In genomic region chr20:290081-290831, GRCh38 we compare ENCODE assay signal across 1 cellular context.
TF ChIP-seq lines count a peak whose summit lies in the region.

A gene with protein sequence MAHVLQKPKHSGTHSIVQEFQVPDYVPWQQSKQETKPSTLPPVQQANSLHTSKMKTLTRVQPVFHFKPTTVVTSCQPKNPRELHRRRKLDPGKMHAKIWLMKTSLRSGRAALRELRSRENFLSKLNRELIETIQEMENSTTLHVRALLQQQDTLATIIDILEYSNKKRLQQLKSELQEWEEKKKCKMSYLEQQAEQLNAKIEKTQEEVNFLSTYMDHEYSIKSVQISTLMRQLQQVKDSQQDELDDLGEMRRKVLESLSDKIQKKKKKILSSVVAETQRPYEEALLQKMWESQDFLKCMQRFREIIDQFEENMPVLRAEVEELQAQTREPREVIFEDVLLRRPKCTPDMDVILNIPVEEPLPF (minus strand): TSS chr20:290750. CDS start chr20:290610, 140 bp downstream.

TF ChIP-seq in HepG2, 621 proteins besides CTCF, POLR2A, EP300 and RAD21 (continued from another document and continues in another):
- TF ChIP-seq, protein P1, sequence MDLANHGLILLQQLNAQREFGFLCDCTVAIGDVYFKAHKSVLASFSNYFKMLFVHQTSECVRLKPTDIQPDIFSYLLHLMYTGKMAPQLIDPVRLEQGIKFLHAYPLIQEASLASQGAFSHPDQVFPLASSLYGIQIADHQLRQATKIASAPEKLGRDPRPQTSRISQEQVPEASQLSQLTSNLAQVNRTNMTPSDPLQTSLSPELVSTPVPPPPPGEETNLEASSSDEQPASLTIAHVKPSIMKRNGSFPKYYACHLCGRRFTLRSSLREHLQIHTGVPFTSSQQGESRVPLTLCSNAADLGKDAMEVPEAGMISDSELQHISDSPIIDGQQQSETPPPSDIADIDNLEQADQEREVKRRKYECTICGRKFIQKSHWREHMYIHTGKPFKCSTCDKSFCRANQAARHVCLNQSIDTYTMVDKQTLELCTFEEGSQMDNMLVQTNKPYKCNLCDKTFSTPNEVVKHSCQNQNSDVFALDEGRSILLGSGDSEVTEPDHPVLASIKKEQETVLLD (CRISPR knock-in tag; IDR thresholded peaks at IDR 0.05; ENCODE audit: low read depth) = no peak
- no peak for TF ChIP-seq MEIS2 (CRISPR knock-in tag; IDR thresholded peaks at IDR 0.05)
- no peak for TF ChIP-seq HES4 (CRISPR knock-in tag; IDR thresholded peaks at IDR 0.05; ENCODE audit: borderline replicate concordance)
- peak; percentile 48; the same call in 1 of the 2 replicates for TF ChIP-seq ZNF678 (CRISPR knock-in tag; IDR thresholded peaks at IDR 0.05)
- TF ChIP-seq ZNF136 (CRISPR knock-in tag; IDR thresholded peaks at IDR 0.05; ENCODE audit: low read depth) = peak; percentile 69
- TF ChIP-seq ZNF44 (CRISPR knock-in tag; IDR thresholded peaks at IDR 0.05) = no peak
- TF ChIP-seq RAD51 (IDR thresholded peaks at IDR 0.05; ENCODE audit: borderline replicate concordance) = no peak
- TF ChIP-seq ZNF234 (CRISPR knock-in tag; conservative IDR thresholded peaks at IDR 0.05) = no peak
- no peak for TF ChIP-seq TP53 (CRISPR knock-in tag; conservative IDR thresholded peaks at IDR 0.05)
- TF ChIP-seq WIZ (CRISPR knock-in tag; IDR thresholded peaks at IDR 0.05) = 0 out of 2 replicates have a peak, but pooled peaks have one; percentile 47
- TF ChIP-seq, protein P2, sequence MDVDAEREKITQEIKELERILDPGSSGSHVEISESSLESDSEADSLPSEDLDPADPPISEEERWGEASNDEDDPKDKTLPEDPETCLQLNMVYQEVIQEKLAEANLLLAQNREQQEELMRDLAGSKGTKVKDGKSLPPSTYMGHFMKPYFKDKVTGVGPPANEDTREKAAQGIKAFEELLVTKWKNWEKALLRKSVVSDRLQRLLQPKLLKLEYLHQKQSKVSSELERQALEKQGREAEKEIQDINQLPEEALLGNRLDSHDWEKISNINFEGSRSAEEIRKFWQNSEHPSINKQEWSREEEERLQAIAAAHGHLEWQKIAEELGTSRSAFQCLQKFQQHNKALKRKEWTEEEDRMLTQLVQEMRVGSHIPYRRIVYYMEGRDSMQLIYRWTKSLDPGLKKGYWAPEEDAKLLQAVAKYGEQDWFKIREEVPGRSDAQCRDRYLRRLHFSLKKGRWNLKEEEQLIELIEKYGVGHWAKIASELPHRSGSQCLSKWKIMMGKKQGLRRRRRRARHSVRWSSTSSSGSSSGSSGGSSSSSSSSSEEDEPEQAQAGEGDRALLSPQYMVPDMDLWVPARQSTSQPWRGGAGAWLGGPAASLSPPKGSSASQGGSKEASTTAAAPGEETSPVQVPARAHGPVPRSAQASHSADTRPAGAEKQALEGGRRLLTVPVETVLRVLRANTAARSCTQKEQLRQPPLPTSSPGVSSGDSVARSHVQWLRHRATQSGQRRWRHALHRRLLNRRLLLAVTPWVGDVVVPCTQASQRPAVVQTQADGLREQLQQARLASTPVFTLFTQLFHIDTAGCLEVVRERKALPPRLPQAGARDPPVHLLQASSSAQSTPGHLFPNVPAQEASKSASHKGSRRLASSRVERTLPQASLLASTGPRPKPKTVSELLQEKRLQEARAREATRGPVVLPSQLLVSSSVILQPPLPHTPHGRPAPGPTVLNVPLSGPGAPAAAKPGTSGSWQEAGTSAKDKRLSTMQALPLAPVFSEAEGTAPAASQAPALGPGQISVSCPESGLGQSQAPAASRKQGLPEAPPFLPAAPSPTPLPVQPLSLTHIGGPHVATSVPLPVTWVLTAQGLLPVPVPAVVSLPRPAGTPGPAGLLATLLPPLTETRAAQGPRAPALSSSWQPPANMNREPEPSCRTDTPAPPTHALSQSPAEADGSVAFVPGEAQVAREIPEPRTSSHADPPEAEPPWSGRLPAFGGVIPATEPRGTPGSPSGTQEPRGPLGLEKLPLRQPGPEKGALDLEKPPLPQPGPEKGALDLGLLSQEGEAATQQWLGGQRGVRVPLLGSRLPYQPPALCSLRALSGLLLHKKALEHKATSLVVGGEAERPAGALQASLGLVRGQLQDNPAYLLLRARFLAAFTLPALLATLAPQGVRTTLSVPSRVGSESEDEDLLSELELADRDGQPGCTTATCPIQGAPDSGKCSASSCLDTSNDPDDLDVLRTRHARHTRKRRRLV (CRISPR knock-in tag; IDR thresholded peaks at IDR 0.05) = no peak; the same call in 1 of the 2 replicates
- 0 out of 2 replicates have a peak, but pooled peaks have one; percentile 24 for TF ChIP-seq THRA (CRISPR knock-in tag; IDR thresholded peaks at IDR 0.05; ENCODE audit: borderline replicate concordance)
- TF ChIP-seq, protein P3, sequence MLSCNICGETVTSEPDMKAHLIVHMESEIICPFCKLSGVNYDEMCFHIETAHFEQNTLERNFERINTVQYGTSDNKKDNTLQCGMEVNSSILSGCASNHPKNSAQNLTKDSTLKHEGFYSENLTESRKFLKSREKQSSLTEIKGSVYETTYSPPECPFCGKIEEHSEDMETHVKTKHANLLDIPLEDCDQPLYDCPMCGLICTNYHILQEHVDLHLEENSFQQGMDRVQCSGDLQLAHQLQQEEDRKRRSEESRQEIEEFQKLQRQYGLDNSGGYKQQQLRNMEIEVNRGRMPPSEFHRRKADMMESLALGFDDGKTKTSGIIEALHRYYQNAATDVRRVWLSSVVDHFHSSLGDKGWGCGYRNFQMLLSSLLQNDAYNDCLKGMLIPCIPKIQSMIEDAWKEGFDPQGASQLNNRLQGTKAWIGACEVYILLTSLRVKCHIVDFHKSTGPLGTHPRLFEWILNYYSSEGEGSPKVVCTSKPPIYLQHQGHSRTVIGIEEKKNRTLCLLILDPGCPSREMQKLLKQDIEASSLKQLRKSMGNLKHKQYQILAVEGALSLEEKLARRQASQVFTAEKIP (CRISPR knock-in tag; IDR thresholded peaks at IDR 0.05; ENCODE audit: borderline replicate concordance) = no peak
- TF ChIP-seq ZNF333 (CRISPR knock-in tag; IDR thresholded peaks at IDR 0.05; ENCODE audit: borderline replicate concordance) = peak; percentile 89
- no peak for TF ChIP-seq ZNF17 (CRISPR knock-in tag; IDR thresholded peaks at IDR 0.05)
- no peak for TF ChIP-seq ZNF615 (CRISPR knock-in tag; IDR thresholded peaks at IDR 0.05; ENCODE audit: borderline replicate concordance)
- TF ChIP-seq, protein P4, sequence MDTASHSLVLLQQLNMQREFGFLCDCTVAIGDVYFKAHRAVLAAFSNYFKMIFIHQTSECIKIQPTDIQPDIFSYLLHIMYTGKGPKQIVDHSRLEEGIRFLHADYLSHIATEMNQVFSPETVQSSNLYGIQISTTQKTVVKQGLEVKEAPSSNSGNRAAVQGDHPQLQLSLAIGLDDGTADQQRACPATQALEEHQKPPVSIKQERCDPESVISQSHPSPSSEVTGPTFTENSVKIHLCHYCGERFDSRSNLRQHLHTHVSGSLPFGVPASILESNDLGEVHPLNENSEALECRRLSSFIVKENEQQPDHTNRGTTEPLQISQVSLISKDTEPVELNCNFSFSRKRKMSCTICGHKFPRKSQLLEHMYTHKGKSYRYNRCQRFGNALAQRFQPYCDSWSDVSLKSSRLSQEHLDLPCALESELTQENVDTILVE (CRISPR knock-in tag; IDR thresholded peaks at IDR 0.05) = no peak
- TF ChIP-seq, protein P5, sequence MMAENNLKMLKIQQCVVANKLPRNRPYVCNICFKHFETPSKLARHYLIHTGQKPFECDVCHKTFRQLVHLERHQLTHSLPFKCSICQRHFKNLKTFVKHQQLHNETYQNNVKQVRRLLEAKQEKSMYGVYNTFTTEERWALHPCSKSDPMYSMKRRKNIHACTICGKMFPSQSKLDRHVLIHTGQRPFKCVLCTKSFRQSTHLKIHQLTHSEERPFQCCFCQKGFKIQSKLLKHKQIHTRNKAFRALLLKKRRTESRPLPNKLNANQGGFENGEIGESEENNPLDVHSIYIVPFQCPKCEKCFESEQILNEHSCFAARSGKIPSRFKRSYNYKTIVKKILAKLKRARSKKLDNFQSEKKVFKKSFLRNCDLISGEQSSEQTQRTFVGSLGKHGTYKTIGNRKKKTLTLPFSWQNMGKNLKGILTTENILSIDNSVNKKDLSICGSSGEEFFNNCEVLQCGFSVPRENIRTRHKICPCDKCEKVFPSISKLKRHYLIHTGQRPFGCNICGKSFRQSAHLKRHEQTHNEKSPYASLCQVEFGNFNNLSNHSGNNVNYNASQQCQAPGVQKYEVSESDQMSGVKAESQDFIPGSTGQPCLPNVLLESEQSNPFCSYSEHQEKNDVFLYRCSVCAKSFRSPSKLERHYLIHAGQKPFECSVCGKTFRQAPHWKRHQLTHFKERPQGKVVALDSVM (CRISPR knock-in tag; IDR thresholded peaks at IDR 0.05) = peak; percentile 8; the same call in 1 of the 2 replicates
- TF ChIP-seq KIAA2018 (CRISPR knock-in tag; IDR thresholded peaks at IDR 0.05; ENCODE audit: borderline replicate concordance) = peak; percentile 90; the same call in 1 of the 2 replicates
- TF ChIP-seq DPF2 (CRISPR knock-in tag; IDR thresholded peaks at IDR 0.05; ENCODE audit: borderline replicate concordance, low read depth) = no peak; the same call in 1 of the 2 replicates
- peak; percentile 14; the same call in 1 of the 2 replicates for TF ChIP-seq RCOR2 (CRISPR knock-in tag; IDR thresholded peaks at IDR 0.05)
- TF ChIP-seq SOX6 (IDR thresholded peaks at IDR 0.05) = no peak
- TF ChIP-seq SOX6 (CRISPR knock-in tag; IDR thresholded peaks at IDR 0.05) = peak; percentile 69
- TF ChIP-seq IKZF1 (IDR thresholded peaks at IDR 0.05) = no peak
- TF ChIP-seq, protein P6, sequence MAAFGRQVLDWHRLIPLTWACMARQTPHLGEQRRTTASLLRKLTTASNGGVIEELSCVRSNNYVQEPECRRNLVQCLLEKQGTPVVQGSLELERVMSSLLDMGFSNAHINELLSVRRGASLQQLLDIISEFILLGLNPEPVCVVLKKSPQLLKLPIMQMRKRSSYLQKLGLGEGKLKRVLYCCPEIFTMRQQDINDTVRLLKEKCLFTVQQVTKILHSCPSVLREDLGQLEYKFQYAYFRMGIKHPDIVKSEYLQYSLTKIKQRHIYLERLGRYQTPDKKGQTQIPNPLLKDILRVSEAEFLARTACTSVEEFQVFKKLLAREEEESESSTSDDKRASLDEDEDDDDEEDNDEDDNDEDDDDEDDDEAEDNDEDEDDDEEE (CRISPR knock-in tag; IDR thresholded peaks at IDR 0.05) = no peak
